9 cellular contexts compared by ENCODE assay signal in genomic region chr6:7725412-7725811, GRCh38. TPM values are rescaled to one million over a fixed set of nuclear protein-coding genes. Genes with fewer than 3 reads are reported as not detected.
DNase-seq lines count a peak whose midpoint lies in the region; ATAC-seq and TF ChIP-seq lines count a peak whose summit lies in the region.
"Had no signal": no experiment of that assay in that cellular context is flagged by ENCODE, and none has a peak within 500 bp of the region (broad histone marks: within the 10 kb centered on the region; RNA-seq: fewer than 3 reads in every experiment).

No MANE protein-coding gene starts in this region.

- H4K20me1 ChIP-seq in BLaER1 treated with 17β-estradiol and CSF1 and Interleukin-3, amounts not matched to agents 10 nM and 100 nM: peaks cover 0 to 35% (median 28%) of the 10 kb centered on the region in 11 experiments; a peak in 19 of 22 replicates
- peaks cover 3% of the 10 kb centered on the region; the same call in 1 of the 2 replicates for H4K20me1 ChIP-seq in MM.1S (ENCODE audit: insufficient read depth, low read length)

- peak overlapping the region in 1 of 11 experiments; percentile 64; a peak in 1 of 22 replicates for H3K9ac ChIP-seq in BLaER1 treated with 17β-estradiol and CSF1 and Interleukin-3, amounts not matched to agents 10 nM and 100 nM
- no peak overlapping the region for H3K9ac ChIP-seq in MM.1S (ENCODE audit: low read length)

- WGBS in prostate gland: 25% methylated on average over 10 of the region's 10 CpGs

- peaks cover 77% of the 10 kb centered on the region for H3K27me3 Mint-ChIP-seq in dendritic cell treated with granulocyte-macrophage colony-stimulating factor and Interleukin-4, amounts not matched to agents 40 ng/mL and 50 ng/mL, for 4 days
- peaks cover 86% of the 10 kb centered on the region for H3K27me3 Mint-ChIP-seq in neural crest cell (ENCODE audit: low read depth)

- peak overlapping the region; percentile 59 to 74 (median 67); a peak in 14 of 20 replicates for H3K4me3 ChIP-seq in BLaER1 treated with 17β-estradiol and CSF1 and Interleukin-3, amounts not matched to agents 10 nM and 100 nM
- H3K4me3 ChIP-seq in MM.1S (ENCODE audit: low read length): peak overlapping the region; percentile 94
- H3K4me3 ChIP-seq in prostate gland: peak overlapping the region in 1 of 2 donors; percentile 34

- DNase-seq in MM.1S: no peak
- DNase-seq in neural crest cell (ENCODE audit: low read depth, low spot score): no peak
- no peak for DNase-seq in HUDEP-2 (lab: John Stamatoyannopoulos, UW; ENCODE audit: unreplicated experiment in 76 of 76)
- no peak for DNase-seq in prostate gland (ENCODE audit: low spot score)

- no peak for ATAC-seq in HG02970 (IDR thresholded peaks at IDR 0.05; ENCODE audit: low FRiP score, unreplicated experiment)
- no peak for ATAC-seq in GM19463 (IDR thresholded peaks at IDR 0.05; ENCODE audit: unreplicated experiment)

- no peaks in the 10 kb centered on the region for H3K9me2 ChIP-seq in MM.1S (replicated peaks; ENCODE audit: insufficient read depth, low read length)

- no peaks in the 10 kb centered on the region for H3F3A ChIP-seq in MM.1S (ENCODE audit: insufficient read depth, low read length)

- no peaks in the 10 kb centered on the region for H3K36me3 Mint-ChIP-seq in dendritic cell treated with granulocyte-macrophage colony-stimulating factor and Interleukin-4, amounts not matched to agents 40 ng/mL and 50 ng/mL, for 4 days (ENCODE audit: low read depth)
- H3K36me3 Mint-ChIP-seq in neural crest cell (ENCODE audit: low read depth): no peaks in the 10 kb centered on the region

- TF ChIP-seq POLR2A in prostate gland (IDR thresholded peaks at IDR 0.05): no peak

- H3K36me3 ChIP-seq in BLaER1 treated with 17β-estradiol and CSF1 and Interleukin-3, amounts not matched to agents 10 nM and 100 nM: no peaks in the 10 kb centered on the region
- no peaks in the 10 kb centered on the region for H3K36me3 ChIP-seq in MM.1S (replicated peaks; ENCODE audit: insufficient read depth, low read length)
- no peaks in the 10 kb centered on the region for H3K36me3 ChIP-seq in prostate gland
- H3K36me3 ChIP-seq: Peyer's patch had no signal

- H3K9me3 ChIP-seq in BLaER1 treated with 17β-estradiol and CSF1 and Interleukin-3, amounts not matched to agents 10 nM and 100 nM (replicated peaks in 1 of 11): no peaks in the 10 kb centered on the region
- H3K9me3 ChIP-seq in MM.1S (replicated peaks; ENCODE audit: insufficient read depth, low read length): no peaks in the 10 kb centered on the region
- no peaks in the 10 kb centered on the region for H3K9me3 ChIP-seq in prostate gland
- H3K9me3 ChIP-seq: Peyer's patch had no signal

- H3K4me1 Mint-ChIP-seq in dendritic cell treated with granulocyte-macrophage colony-stimulating factor and Interleukin-4, amounts not matched to agents 40 ng/mL and 50 ng/mL, for 4 days (ENCODE audit: low read depth): peaks cover 38% of the 10 kb centered on the region
- peaks cover 17% of the 10 kb centered on the region for H3K4me1 Mint-ChIP-seq in neural crest cell

- peak overlapping the region; percentile 88 for H3K4me3 Mint-ChIP-seq in dendritic cell treated with granulocyte-macrophage colony-stimulating factor and Interleukin-4, amounts not matched to agents 40 ng/mL and 50 ng/mL, for 4 days
- H3K4me3 Mint-ChIP-seq in neural crest cell: peak overlapping the region; percentile 89

- intact Hi-C loops in dendritic cell treated with granulocyte-macrophage colony-stimulating factor and Interleukin-4, amounts not matched to agents 40 ng/mL and 50 ng/mL, for 4 days (cut with micrococcal nuclease): no loop called here
- intact Hi-C loops in prostate gland (cut with DNase I): no loop called here

- no peak overlapping the region for H3K27ac ChIP-seq in BLaER1 treated with 17β-estradiol and CSF1 and Interleukin-3, amounts not matched to agents 10 nM and 100 nM
- H3K27ac ChIP-seq in MM.1S (ENCODE audit: low read length): no peak overlapping the region
- no peak overlapping the region for H3K27ac ChIP-seq in prostate gland
- H3K27ac ChIP-seq: Peyer's patch had no signal

- H2AFZ ChIP-seq in MM.1S (ENCODE audit: low read length): 0 out of 2 replicates have a peak overlapping the region, but pooled peaks have one; percentile 36

- peak overlapping the region; percentile 98 to 100 (median 99) for H3K4me2 ChIP-seq in BLaER1 treated with 17β-estradiol and CSF1 and Interleukin-3, amounts not matched to agents 10 nM and 100 nM
- H3K4me2 ChIP-seq in MM.1S (ENCODE audit: low read depth, low read length): peak overlapping the region; percentile 68

- no peak for TF ChIP-seq CTCF in MM.1S (IDR thresholded peaks at IDR 0.05; ENCODE audit: low read length)
- TF ChIP-seq CTCF in neural crest cell (conservative IDR thresholded peaks at IDR 0.05): no peak
- no peak for TF ChIP-seq CTCF in prostate gland (IDR thresholded peaks at IDR 0.05)

- peaks cover 28 to 49% (median 30%) of the 10 kb centered on the region in 10 experiments for H3K4me1 ChIP-seq in BLaER1 treated with 17β-estradiol and CSF1 and Interleukin-3, amounts not matched to agents 10 nM and 100 nM
- H3K4me1 ChIP-seq in MM.1S (ENCODE audit: low read length) (peaks cover 27% of the 10 kb centered on the region), prostate gland (replicated peaks) (peaks cover 4% of the 10 kb centered on the region)

- H3K27ac Mint-ChIP-seq in dendritic cell treated with granulocyte-macrophage colony-stimulating factor and Interleukin-4, amounts not matched to agents 40 ng/mL and 50 ng/mL, for 4 days: no peak overlapping the region
- H3K27ac Mint-ChIP-seq in neural crest cell (ENCODE audit: unreplicated experiment): no peak overlapping the region

- peaks cover 74 to 75% (median 74%) of the 10 kb centered on the region in 11 experiments for H3K27me3 ChIP-seq in BLaER1 treated with 17β-estradiol and CSF1 and Interleukin-3, amounts not matched to agents 10 nM and 100 nM
- H3K27me3 ChIP-seq in MM.1S (replicated peaks; ENCODE audit: insufficient read depth, low read length) (peaks cover 31% of the 10 kb centered on the region), prostate gland (replicated peaks; ENCODE audit: insufficient read depth) (no peaks in the 10 kb centered on the region)

- no peaks in the 10 kb centered on the region for H3K9me3 Mint-ChIP-seq in dendritic cell treated with granulocyte-macrophage colony-stimulating factor and Interleukin-4, amounts not matched to agents 40 ng/mL and 50 ng/mL, for 4 days
- no peaks in the 10 kb centered on the region for H3K9me3 Mint-ChIP-seq in neural crest cell

- H3K79me2 ChIP-seq in MM.1S (ENCODE audit: low read length): peaks cover 49% of the 10 kb centered on the region

RNA-seq across cellular contexts. Expression of gene BMP6, which starts 0.5 kb away (rescaled TPM):
- total RNA-seq in neural crest cell (0.44 and 0.55 TPM in 2 replicates), prostate gland (10 to 100 TPM in 1 of 2 donors, under 1 TPM in 1; 0.36 to 10.2 TPM)
